In the genomic region with DNA sequence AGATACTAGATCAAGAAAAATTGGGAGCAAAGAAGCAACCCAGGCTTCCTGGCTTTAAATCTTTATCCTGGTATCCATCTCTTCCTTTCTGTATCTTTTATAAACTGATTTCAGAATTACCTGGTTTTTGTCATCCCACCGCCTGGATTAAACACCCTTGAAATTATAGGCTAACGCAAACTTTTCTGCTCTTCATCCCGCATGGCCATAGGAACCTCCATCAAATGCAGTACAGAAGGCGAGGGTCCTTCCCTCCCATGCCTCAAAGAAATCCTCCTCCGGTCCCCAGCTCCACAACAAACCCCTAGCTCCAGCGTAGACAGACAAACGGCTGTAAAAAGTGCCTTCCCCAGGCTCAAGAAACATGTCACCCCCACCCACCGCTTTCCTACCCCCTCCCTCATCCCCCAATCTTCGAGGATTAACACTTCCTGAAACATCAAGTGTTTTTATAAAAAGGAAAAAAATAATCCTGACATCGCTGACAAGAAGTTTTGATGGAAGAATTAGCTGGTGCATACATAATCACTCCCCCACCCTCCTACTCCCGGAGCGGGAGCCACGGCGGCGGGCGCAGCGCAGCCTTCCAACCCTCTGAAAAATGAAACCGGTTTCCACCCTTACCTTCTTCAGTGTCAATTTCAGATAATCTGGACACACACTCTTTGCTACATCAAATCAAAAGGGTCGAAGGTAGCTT, we compare ENCODE assay signal across 14 cellular contexts. TPM values are rescaled to one million over a fixed set of nuclear protein-coding genes. Genes with fewer than 3 reads are reported as not detected.
DNase-seq lines count a peak whose midpoint lies in the region; ATAC-seq lines count a peak whose summit lies in the region.
"Had no signal": no experiment of that assay in that cellular context is flagged by ENCODE, and none has a peak within 500 bp of the region (broad histone marks: within the 10 kb centered on the region; RNA-seq: fewer than 3 reads in every experiment).

No MANE protein-coding gene starts in this region.

- intact Hi-C loops in CD4-positive, alpha-beta memory T cell (cut with micrococcal nuclease), result no loop called here
- intact Hi-C loops in activated T-helper 2 cell treated with anti-CD3 and anti-CD28 coated beads, Interferon-gamma antibody, Interleukin-2, Interleukin-4, amounts not matched to agents 10 μg/mL and 5 μg/mL and 100 μg/mL, durations not matched to agents 14 hours and 24 hours and 36 hours (cut with micrococcal nuclease), result loop anchor here (1.0 to 5.0 kb wide), 4 partner anchors 9 to 1381 kb away; partner anchors contain the start of gene DLX2

- H3K4me1 ChIP-seq in CD4-positive, alpha-beta memory T cell (ENCODE audit: insufficient read depth, low read length), result peaks cover 58% of the 10 kb centered on the region

- no peaks in the 10 kb centered on the region for H3K9me3 ChIP-seq in CD4-positive, alpha-beta memory T cell (ENCODE audit: control insufficient read depth in 1 of 2, low read length in 2 of 2)
- H3K9me3 ChIP-seq: adrenal gland, mucosa of descending colon, thoracic aorta had no signal

- peaks cover 0 to 1% of the 10 kb centered on the region in 2 donors for H3K36me3 Mint-ChIP-seq in CD4-positive, alpha-beta memory T cell
- H3K36me3 Mint-ChIP-seq in activated T-helper 2 cell treated with anti-CD3 and anti-CD28 coated beads, Interferon-gamma antibody, Interleukin-2, Interleukin-4, amounts not matched to agents 10 μg/mL and 5 μg/mL and 100 μg/mL, durations not matched to agents 14 hours and 24 hours and 36 hours (ENCODE audit: low read depth), result peaks cover 9% of the 10 kb centered on the region
- H3K36me3 Mint-ChIP-seq in natural killer cell treated with Interleukin-12 subunit alpha and Interleukin-12 subunit beta and Interleukin-15 and Interleukin-18, amount 100 ng/mL, for 72 hours, result peaks cover 6% of the 10 kb centered on the region
- peaks cover 19% of the 10 kb centered on the region for H3K36me3 Mint-ChIP-seq in activated T-helper 17 cell treated with anti-CD3 and anti-CD28 coated beads, Interleukin-2, amount 50 U/mL, for 72 hours (ENCODE audit: low read depth)

- H3K27ac Mint-ChIP-seq in CD4-positive, alpha-beta memory T cell, result peak overlapping the region in 5 of 7 donors; percentile 30 to 99 (median 62)
- H3K27ac Mint-ChIP-seq in activated T-helper 2 cell treated with anti-CD3 and anti-CD28 coated beads, Interferon-gamma antibody, Interleukin-2, Interleukin-4, amounts not matched to agents 10 μg/mL and 5 μg/mL and 100 μg/mL, durations not matched to agents 14 hours and 24 hours and 36 hours, result peak overlapping the region; percentile 15
- peak overlapping the region; percentile 38 to 62 for H3K27ac Mint-ChIP-seq in natural killer cell treated with Interleukin-12 subunit alpha and Interleukin-12 subunit beta and Interleukin-15 and Interleukin-18, amount 100 ng/mL, for 72 hours
- no peak overlapping the region for H3K27ac Mint-ChIP-seq in activated T-helper 17 cell treated with anti-CD3 and anti-CD28 coated beads, Interleukin-2, amount 50 U/mL, for 72 hours

- H3K4me1 Mint-ChIP-seq in CD4-positive, alpha-beta memory T cell, result peaks cover 21 to 69% (median 34%) of the 10 kb centered on the region in 4 donors
- H3K4me1 Mint-ChIP-seq in activated T-helper 2 cell treated with anti-CD3 and anti-CD28 coated beads, Interferon-gamma antibody, Interleukin-2, Interleukin-4, amounts not matched to agents 10 μg/mL and 5 μg/mL and 100 μg/mL, durations not matched to agents 14 hours and 24 hours and 36 hours (ENCODE audit: low read depth), result peaks cover 21% of the 10 kb centered on the region
- H3K4me1 Mint-ChIP-seq in natural killer cell treated with Interleukin-12 subunit alpha and Interleukin-12 subunit beta and Interleukin-15 and Interleukin-18, amount 100 ng/mL, for 72 hours (ENCODE audit: low read depth in 2 of 2), result peaks cover 35 to 42% of the 10 kb centered on the region in 2 donors
- H3K4me1 Mint-ChIP-seq in activated T-helper 17 cell treated with anti-CD3 and anti-CD28 coated beads, Interleukin-2, amount 50 U/mL, for 72 hours, result peaks cover 14% of the 10 kb centered on the region

- no peaks in the 10 kb centered on the region for H3K36me3 ChIP-seq in CD4-positive, alpha-beta memory T cell (ENCODE audit: insufficient read depth, low read length)
- H3K36me3 ChIP-seq: adrenal gland, thoracic aorta had no signal

- POLR2A ChIA-PET in CD4-positive, alpha-beta memory T cell (lab: Charles Lee; ENCODE audit: partially characterized antibody), result interaction anchor here (2.5 to 14.0 kb wide), 2 partner anchors 8 to 10 kb away, joined by 17 to 186 read pairs; partner anchors contain the start of gene DLX2

- peak overlapping the region in 7 of 8 donors; percentile 13 to 53 (median 42) for H3K4me3 Mint-ChIP-seq in CD4-positive, alpha-beta memory T cell
- no peak overlapping the region for H3K4me3 Mint-ChIP-seq in activated T-helper 2 cell treated with anti-CD3 and anti-CD28 coated beads, Interferon-gamma antibody, Interleukin-2, Interleukin-4, amounts not matched to agents 10 μg/mL and 5 μg/mL and 100 μg/mL, durations not matched to agents 14 hours and 24 hours and 36 hours (ENCODE audit: low read depth)
- peak overlapping the region; percentile 82 for H3K4me3 Mint-ChIP-seq in natural killer cell treated with Interleukin-12 subunit alpha and Interleukin-12 subunit beta and Interleukin-15 and Interleukin-18, amount 100 ng/mL, for 72 hours
- H3K4me3 Mint-ChIP-seq in activated T-helper 17 cell treated with anti-CD3 and anti-CD28 coated beads, Interleukin-2, amount 50 U/mL, for 72 hours, result no peak overlapping the region

- H3K9me3 Mint-ChIP-seq in CD4-positive, alpha-beta memory T cell, result peaks cover 0 to 28% (median 11%) of the 10 kb centered on the region in 8 donors
- H3K9me3 Mint-ChIP-seq in activated T-helper 2 cell treated with anti-CD3 and anti-CD28 coated beads, Interferon-gamma antibody, Interleukin-2, Interleukin-4, amounts not matched to agents 10 μg/mL and 5 μg/mL and 100 μg/mL, durations not matched to agents 14 hours and 24 hours and 36 hours, result no peaks in the 10 kb centered on the region
- H3K9me3 Mint-ChIP-seq in natural killer cell treated with Interleukin-12 subunit alpha and Interleukin-12 subunit beta and Interleukin-15 and Interleukin-18, amount 100 ng/mL, for 72 hours, result no peaks in the 10 kb centered on the region
- no peaks in the 10 kb centered on the region for H3K9me3 Mint-ChIP-seq in activated T-helper 17 cell treated with anti-CD3 and anti-CD28 coated beads, Interleukin-2, amount 50 U/mL, for 72 hours
- H3K9me3 Mint-ChIP-seq: central memory CD8-positive, alpha-beta T cell had no signal

- CTCF ChIA-PET in CD4-positive, alpha-beta memory T cell (lab: Charles Lee; ENCODE audit: partially characterized antibody), result interaction anchor here (1.1 kb wide), 1 partner anchor 9 kb away, joined by 5 read pairs; the partner anchor contains the start of gene DLX2

- H3K27me3 ChIP-seq in CD4-positive, alpha-beta memory T cell (ENCODE audit: insufficient read depth, low read length), result peaks cover 97% of the 10 kb centered on the region

- no peak overlapping the region for H3K27ac ChIP-seq in CD4-positive, alpha-beta memory T cell (ENCODE audit: low read depth, low read length)
- H3K27ac ChIP-seq: adrenal gland had no signal

- ATAC-seq in natural killer cell treated with Interleukin-12 subunit alpha and Interleukin-12 subunit beta and Interleukin-15 and Interleukin-18, amount 100 ng/mL, for 72 hours, result no peak
- no peak for ATAC-seq in activated T-helper 17 cell treated with anti-CD3 and anti-CD28 coated beads, Interleukin-2, amount 50 U/mL, for 72 hours (replicated peaks)
- ATAC-seq in HG02885 (IDR thresholded peaks at IDR 0.05; ENCODE audit: poor library complexity, unreplicated experiment) (no peak), GM19395 (IDR thresholded peaks at IDR 0.05; ENCODE audit: unreplicated experiment) (no peak)
- ATAC-seq: mucosa of descending colon had no signal

- H3K4me3 ChIP-seq in CD4-positive, alpha-beta memory T cell (ENCODE audit: low read length in 2 of 2), result no peak overlapping the region
- H3K4me3 ChIP-seq: adrenal gland, mucosa of descending colon, thoracic aorta had no signal

- H3K27me3 Mint-ChIP-seq in CD4-positive, alpha-beta memory T cell, result peaks cover 67 to 72% of the 10 kb centered on the region in 2 donors
- peaks cover 82% of the 10 kb centered on the region for H3K27me3 Mint-ChIP-seq in activated T-helper 2 cell treated with anti-CD3 and anti-CD28 coated beads, Interferon-gamma antibody, Interleukin-2, Interleukin-4, amounts not matched to agents 10 μg/mL and 5 μg/mL and 100 μg/mL, durations not matched to agents 14 hours and 24 hours and 36 hours (ENCODE audit: low read depth)
- H3K27me3 Mint-ChIP-seq in natural killer cell treated with Interleukin-12 subunit alpha and Interleukin-12 subunit beta and Interleukin-15 and Interleukin-18, amount 100 ng/mL, for 72 hours, result peaks cover 60 to 71% of the 10 kb centered on the region in 2 donors
- peaks cover 78% of the 10 kb centered on the region for H3K27me3 Mint-ChIP-seq in activated T-helper 17 cell treated with anti-CD3 and anti-CD28 coated beads, Interleukin-2, amount 50 U/mL, for 72 hours

- peak; percentile 3 for DNase-seq in AG08396 (ENCODE audit: low spot score)
- DNase-seq in CD4-positive, alpha-beta memory T cell, result no peak
- DNase-seq in activated T-helper 2 cell treated with anti-CD3 and anti-CD28 coated beads, Interferon-gamma antibody, Interleukin-2, Interleukin-4, amounts not matched to agents 10 μg/mL and 5 μg/mL and 100 μg/mL, durations not matched to agents 14 hours and 24 hours and 36 hours (ENCODE audit: low spot score), result no peak
- no peak for DNase-seq in natural killer cell treated with Interleukin-12 subunit alpha and Interleukin-12 subunit beta and Interleukin-15 and Interleukin-18, amount 100 ng/mL, for 72 hours (ENCODE audit: low spot score)
- DNase-seq: adrenal gland, GDM1, kidney, mucosa of descending colon, NCI-H2171 had no signal

RNA-seq across cellular contexts. Expression of gene DLX1, which starts 7.6 kb away (rescaled TPM):
- total RNA-seq in CD4-positive, alpha-beta memory T cell, result not detected
- not detected for polyA plus RNA-seq in CD4-positive, alpha-beta memory T cell
- total RNA-seq in activated T-helper 2 cell treated with anti-CD3 and anti-CD28 coated beads, Interferon-gamma antibody, Interleukin-2, Interleukin-4, amounts not matched to agents 10 μg/mL and 5 μg/mL and 100 μg/mL, durations not matched to agents 14 hours and 24 hours and 36 hours, result 0.09 TPM in 1 of 2 replicates, not detected in the other
- total RNA-seq in natural killer cell treated with Interleukin-12 subunit alpha and Interleukin-12 subunit beta and Interleukin-15 and Interleukin-18, amount 100 ng/mL, for 72 hours, result not detected
- total RNA-seq in activated T-helper 17 cell treated with anti-CD3 and anti-CD28 coated beads, Interleukin-2, amount 50 U/mL, for 72 hours, result not detected
- total RNA-seq: kidney had no signal

RNA-seq across cellular contexts. Expression of gene DLX2, which starts 9.8 kb away (rescaled TPM):
- not detected for total RNA-seq in CD4-positive, alpha-beta memory T cell
- polyA plus RNA-seq in CD4-positive, alpha-beta memory T cell, result not detected
- 0.14 TPM in 1 of 2 replicates, not detected in the other for total RNA-seq in activated T-helper 2 cell treated with anti-CD3 and anti-CD28 coated beads, Interferon-gamma antibody, Interleukin-2, Interleukin-4, amounts not matched to agents 10 μg/mL and 5 μg/mL and 100 μg/mL, durations not matched to agents 14 hours and 24 hours and 36 hours
- total RNA-seq in natural killer cell treated with Interleukin-12 subunit alpha and Interleukin-12 subunit beta and Interleukin-15 and Interleukin-18, amount 100 ng/mL, for 72 hours, result under 1 TPM in 1 of 2 donors, not detected in 1; 0.25 TPM
- total RNA-seq in activated T-helper 17 cell treated with anti-CD3 and anti-CD28 coated beads, Interleukin-2, amount 50 U/mL, for 72 hours, result not detected
- total RNA-seq: kidney had no signal

Comparison
In these comparisons a context has a peak if more than half of its experiments do, and no peak if none do; other contexts are left out.
1. H3K4me3 Mint-ChIP-seq: peak in CD4-positive, alpha-beta memory T cell (7 of 8) and natural killer cell treated with Interleukin-12 subunit alpha and Interleukin-12 subunit beta and Interleukin-15 and Interleukin-18, amount 100 ng/mL, for 72 hours (single experiment); none in activated T-helper 2 cell treated with anti-CD3 and anti-CD28 coated beads, Interferon-gamma antibody, Interleukin-2, Interleukin-4, amounts not matched to agents 10 μg/mL and 5 μg/mL and 100 μg/mL, durations not matched to agents 14 hours and 24 hours and 36 hours (single experiment) and activated T-helper 17 cell treated with anti-CD3 and anti-CD28 coated beads, Interleukin-2, amount 50 U/mL, for 72 hours (single experiment).